8 cellular contexts compared by ENCODE assay signal in the genomic region with DNA sequence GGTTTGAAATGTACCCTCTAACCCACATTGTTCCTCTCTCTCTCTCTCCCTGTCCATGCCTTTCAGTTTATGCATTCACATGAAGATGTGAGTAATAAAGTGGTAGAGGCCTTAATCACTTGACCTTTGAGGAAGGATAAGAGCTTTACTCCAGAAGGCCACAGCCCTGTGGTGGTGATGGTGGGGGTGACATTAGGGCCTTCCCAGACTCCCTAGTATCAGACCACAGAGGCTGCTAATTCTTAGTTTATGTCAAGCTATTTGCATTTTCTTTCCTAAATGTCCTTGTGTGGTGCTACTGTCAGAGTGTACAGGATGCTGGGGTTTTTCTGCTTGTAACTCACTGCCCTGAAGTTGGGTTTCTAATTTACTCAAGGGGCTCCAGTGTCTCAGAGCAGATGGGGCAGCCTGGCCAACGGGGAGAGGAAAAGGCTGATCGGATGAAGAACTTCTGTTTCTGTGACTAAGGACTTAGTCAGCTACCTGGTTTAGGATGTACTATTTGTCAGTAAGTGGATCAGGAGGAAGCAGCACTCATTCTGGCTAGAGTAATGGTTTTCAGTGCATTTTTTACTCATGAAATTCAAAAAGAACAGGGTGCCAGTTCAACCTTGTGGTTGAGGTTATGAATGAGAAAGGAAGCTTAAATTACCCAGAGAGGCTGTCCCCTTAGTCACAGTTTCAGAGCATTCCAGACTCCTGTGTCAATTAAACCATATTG.
DNase-seq lines count a peak whose midpoint lies in the region; ATAC-seq, FAIRE-seq and TF ChIP-seq lines count a peak whose summit lies in the region.

No MANE protein-coding gene starts in this region.

- peaks cover 68% of the 10 kb centered on the region for H3K4me1 Mint-ChIP-seq in stimulated activated naive CD8-positive, alpha-beta T cell treated with anti-CD3 and anti-CD28 coated beads, Interleukin-15, Interleukin-2, amounts not matched to agents 100 ng/mL and 50 ng/mL, for 24 hours (ENCODE audit: low read depth)

- H3K4me2 ChIP-seq in SK-N-SH = peak overlapping the region; percentile 81

- TF ChIP-seq POLR2A in heart left ventricle (IDR thresholded peaks at IDR 0.05) = no peak

- no peak overlapping the region for H2AFZ ChIP-seq in SK-N-SH (ENCODE audit: low read depth)

- no peak overlapping the region for H3K4me3 ChIP-seq in SK-N-SH (ENCODE audit: low read depth in 2 of 2, low read length in 1 of 2)
- no peak overlapping the region for H3K4me3 ChIP-seq in heart left ventricle
- H3K4me3 ChIP-seq in left ventricle myocardium inferior = no peak overlapping the region

- TF ChIP-seq EP300 in SK-N-SH (IDR thresholded peaks at IDR 0.05; ENCODE audit: borderline replicate concordance in 1 of 2, low read depth in 1 of 2, low read length in 1 of 2) = peak; percentile 77 to 100

- H3K27me3 Mint-ChIP-seq in stimulated activated naive CD8-positive, alpha-beta T cell treated with anti-CD3 and anti-CD28 coated beads, Interleukin-15, Interleukin-2, amounts not matched to agents 100 ng/mL and 50 ng/mL, for 24 hours = no peaks in the 10 kb centered on the region

- peak overlapping the region; percentile 88 for H3K9ac ChIP-seq in SK-N-SH

- ATAC-seq in HG02763 (IDR thresholded peaks at IDR 0.05; ENCODE audit: unreplicated experiment) (peak; percentile 73), esophagus mucosa (peak; percentile 51), heart left ventricle (no peak)

- H3K9me3 ChIP-seq in SK-N-SH (no peaks in the 10 kb centered on the region), heart left ventricle (no peaks in the 10 kb centered on the region), left ventricle myocardium inferior (replicated peaks) (no peaks in the 10 kb centered on the region)

- no peak for TF ChIP-seq CTCF in SK-N-SH (IDR thresholded peaks at IDR 0.05)
- no peak for TF ChIP-seq CTCF in heart left ventricle (IDR thresholded peaks at IDR 0.05)
- no peak for TF ChIP-seq CTCF in left ventricle myocardium inferior (IDR thresholded peaks at IDR 0.05; ENCODE audit: borderline replicate concordance)

- H3K9me2 ChIP-seq in SK-N-SH = no peaks in the 10 kb centered on the region

- H3K4me3 Mint-ChIP-seq in stimulated activated naive CD8-positive, alpha-beta T cell treated with anti-CD3 and anti-CD28 coated beads, Interleukin-15, Interleukin-2, amounts not matched to agents 100 ng/mL and 50 ng/mL, for 24 hours = peak overlapping the region; percentile 45

- FAIRE-seq in GM18507 (lab: Jason Lieb, UNC) = peak; percentile 94

- peak overlapping the region; percentile 80 to 99 for H3K27ac ChIP-seq in SK-N-SH (ENCODE audit: low read depth in 2 of 2, low read length in 1 of 2)
- H3K27ac ChIP-seq in heart left ventricle = no peak overlapping the region
- H3K27ac ChIP-seq in left ventricle myocardium inferior (replicated peaks) = no peak overlapping the region

- 0% methylated on average over 2 of the region's 2 CpGs for WGBS in SK-N-SH (ENCODE audit: low lambda C conversion rate)
- 57 to 69% (median 67%) methylated on average over 2 of the region's 2 CpGs for WGBS in heart left ventricle, 4 donors

- no peaks in the 10 kb centered on the region for H3K36me3 Mint-ChIP-seq in stimulated activated naive CD8-positive, alpha-beta T cell treated with anti-CD3 and anti-CD28 coated beads, Interleukin-15, Interleukin-2, amounts not matched to agents 100 ng/mL and 50 ng/mL, for 24 hours (ENCODE audit: low read depth)

- no peaks in the 10 kb centered on the region for H3K36me3 ChIP-seq in SK-N-SH (replicated peaks in 1 of 2; ENCODE audit: control insufficient read depth in 1 of 2, insufficient read depth in 2 of 2, low read length in 1 of 2)
- no peaks in the 10 kb centered on the region for H3K36me3 ChIP-seq in heart left ventricle
- no peaks in the 10 kb centered on the region for H3K36me3 ChIP-seq in left ventricle myocardium inferior

- H3K9me3 Mint-ChIP-seq in stimulated activated naive CD8-positive, alpha-beta T cell treated with anti-CD3 and anti-CD28 coated beads, Interleukin-15, Interleukin-2, amounts not matched to agents 100 ng/mL and 50 ng/mL, for 24 hours = peaks cover 4% of the 10 kb centered on the region

- DNase-seq in GM18507 (ENCODE audit: extremely low spot score, insufficient read length, low read depth) = no peak
- DNase-seq in SK-N-SH = peak; percentile 2
- DNase-seq in cerebellar nuclear complex (lab: John Stamatoyannopoulos, UW) = no peak
- DNase-seq in heart left ventricle = no peak
- DNase-seq in left ventricle myocardium inferior = no peak

- H3K4me1 ChIP-seq in SK-N-SH (ENCODE audit: control insufficient read depth in 1 of 2, insufficient read depth in 2 of 2, low read depth in 1 of 2, low read length in 1 of 2) (peaks cover 0 to 46% of the 10 kb centered on the region in 2 experiments; a peak in 3 of 4 replicates), heart left ventricle (peaks cover 0 to 3% (median 0%) of the 10 kb centered on the region in 12 donors), left ventricle myocardium inferior (no peaks in the 10 kb centered on the region)

- H3K27me3 ChIP-seq in SK-N-SH (ENCODE audit: insufficient read depth) (no peaks in the 10 kb centered on the region), heart left ventricle (peaks cover 0 to 27% (median 0%) of the 10 kb centered on the region in 9 donors), left ventricle myocardium inferior (ENCODE audit: low read depth) (no peaks in the 10 kb centered on the region)

- peaks cover 66% of the 10 kb centered on the region for H3F3A ChIP-seq in SK-N-SH (replicated peaks; ENCODE audit: insufficient read depth)

- CTCF ChIA-PET in SK-N-SH (lab: Yijun Ruan, JAX) = interaction anchor here (0.8 kb wide), 1 partner anchor 10 kb away, joined by 3 read pairs; no protein-coding TSS in a partner anchor

- no peaks in the 10 kb centered on the region for H4K20me1 ChIP-seq in SK-N-SH (ENCODE audit: insufficient read depth)

- POLR2A ChIA-PET in SK-N-SH (lab: Yijun Ruan, JAX) = no interaction called here

- peaks cover 16% of the 10 kb centered on the region; the same call in 1 of the 2 replicates for H3K79me2 ChIP-seq in SK-N-SH (ENCODE audit: insufficient read depth)

- intact Hi-C loops in heart left ventricle (cut with DNase I) (no loop called here), left ventricle myocardium inferior (cut with micrococcal nuclease) (no loop called here)

- peak overlapping the region; percentile 94 for H3K27ac Mint-ChIP-seq in stimulated activated naive CD8-positive, alpha-beta T cell treated with anti-CD3 and anti-CD28 coated beads, Interleukin-15, Interleukin-2, amounts not matched to agents 100 ng/mL and 50 ng/mL, for 24 hours

- TF ChIP-seq RAD21 in SK-N-SH (IDR thresholded peaks at IDR 0.05; ENCODE audit: low read length) = no peak

TF ChIP-seq in SK-N-SH, 30 proteins besides CTCF, POLR2A, EP300 and RAD21 (continues in another document):
- TF ChIP-seq, protein P1, sequence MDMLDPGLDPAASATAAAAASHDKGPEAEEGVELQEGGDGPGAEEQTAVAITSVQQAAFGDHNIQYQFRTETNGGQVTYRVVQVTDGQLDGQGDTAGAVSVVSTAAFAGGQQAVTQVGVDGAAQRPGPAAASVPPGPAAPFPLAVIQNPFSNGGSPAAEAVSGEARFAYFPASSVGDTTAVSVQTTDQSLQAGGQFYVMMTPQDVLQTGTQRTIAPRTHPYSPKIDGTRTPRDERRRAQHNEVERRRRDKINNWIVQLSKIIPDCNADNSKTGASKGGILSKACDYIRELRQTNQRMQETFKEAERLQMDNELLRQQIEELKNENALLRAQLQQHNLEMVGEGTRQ (IDR thresholded peaks at IDR 0.05; ENCODE audit: borderline replicate concordance, low read depth, low read length) = no peak
- TF ChIP-seq CHD2 (IDR thresholded peaks at IDR 0.05; ENCODE audit: low read length, partially characterized antibody) = no peak
- TF ChIP-seq, protein P2, sequence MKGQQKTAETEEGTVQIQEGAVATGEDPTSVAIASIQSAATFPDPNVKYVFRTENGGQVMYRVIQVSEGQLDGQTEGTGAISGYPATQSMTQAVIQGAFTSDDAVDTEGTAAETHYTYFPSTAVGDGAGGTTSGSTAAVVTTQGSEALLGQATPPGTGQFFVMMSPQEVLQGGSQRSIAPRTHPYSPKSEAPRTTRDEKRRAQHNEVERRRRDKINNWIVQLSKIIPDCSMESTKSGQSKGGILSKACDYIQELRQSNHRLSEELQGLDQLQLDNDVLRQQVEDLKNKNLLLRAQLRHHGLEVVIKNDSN (IDR thresholded peaks at IDR 0.05; ENCODE audit: borderline replicate concordance, low read depth) = no peak
- TF ChIP-seq, protein P3, sequence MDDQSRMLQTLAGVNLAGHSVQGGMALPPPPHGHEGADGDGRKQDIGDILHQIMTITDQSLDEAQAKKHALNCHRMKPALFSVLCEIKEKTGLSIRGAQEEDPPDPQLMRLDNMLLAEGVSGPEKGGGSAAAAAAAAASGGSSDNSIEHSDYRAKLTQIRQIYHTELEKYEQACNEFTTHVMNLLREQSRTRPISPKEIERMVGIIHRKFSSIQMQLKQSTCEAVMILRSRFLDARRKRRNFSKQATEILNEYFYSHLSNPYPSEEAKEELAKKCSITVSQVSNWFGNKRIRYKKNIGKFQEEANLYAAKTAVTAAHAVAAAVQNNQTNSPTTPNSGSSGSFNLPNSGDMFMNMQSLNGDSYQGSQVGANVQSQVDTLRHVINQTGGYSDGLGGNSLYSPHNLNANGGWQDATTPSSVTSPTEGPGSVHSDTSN (IDR thresholded peaks at IDR 0.05) = peak; percentile 94
- TF ChIP-seq RXRA (IDR thresholded peaks at IDR 0.05; ENCODE audit: borderline replicate concordance, low read depth) = peak; percentile 95
- TF ChIP-seq, protein P4, sequence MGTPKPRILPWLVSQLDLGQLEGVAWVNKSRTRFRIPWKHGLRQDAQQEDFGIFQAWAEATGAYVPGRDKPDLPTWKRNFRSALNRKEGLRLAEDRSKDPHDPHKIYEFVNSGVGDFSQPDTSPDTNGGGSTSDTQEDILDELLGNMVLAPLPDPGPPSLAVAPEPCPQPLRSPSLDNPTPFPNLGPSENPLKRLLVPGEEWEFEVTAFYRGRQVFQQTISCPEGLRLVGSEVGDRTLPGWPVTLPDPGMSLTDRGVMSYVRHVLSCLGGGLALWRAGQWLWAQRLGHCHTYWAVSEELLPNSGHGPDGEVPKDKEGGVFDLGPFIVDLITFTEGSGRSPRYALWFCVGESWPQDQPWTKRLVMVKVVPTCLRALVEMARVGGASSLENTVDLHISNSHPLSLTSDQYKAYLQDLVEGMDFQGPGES (IDR thresholded peaks at IDR 0.05; ENCODE audit: low read depth, low read length) = no peak
- TF ChIP-seq JUND (IDR thresholded peaks at IDR 0.05) = peak; percentile 98

Comparison
In these comparisons a context has a peak if more than half of its experiments do, and no peak if none do; other contexts are left out.
1. ATAC-seq: peak in HG02763 (single experiment) and esophagus mucosa (single experiment); none in heart left ventricle (0 of 4).
2. H3K27ac ChIP-seq: peak in SK-N-SH (2 of 2); none in heart left ventricle (0 of 12) and left ventricle myocardium inferior (single experiment).